ENCODE assay signal across 22 cellular contexts in the genomic region with DNA sequence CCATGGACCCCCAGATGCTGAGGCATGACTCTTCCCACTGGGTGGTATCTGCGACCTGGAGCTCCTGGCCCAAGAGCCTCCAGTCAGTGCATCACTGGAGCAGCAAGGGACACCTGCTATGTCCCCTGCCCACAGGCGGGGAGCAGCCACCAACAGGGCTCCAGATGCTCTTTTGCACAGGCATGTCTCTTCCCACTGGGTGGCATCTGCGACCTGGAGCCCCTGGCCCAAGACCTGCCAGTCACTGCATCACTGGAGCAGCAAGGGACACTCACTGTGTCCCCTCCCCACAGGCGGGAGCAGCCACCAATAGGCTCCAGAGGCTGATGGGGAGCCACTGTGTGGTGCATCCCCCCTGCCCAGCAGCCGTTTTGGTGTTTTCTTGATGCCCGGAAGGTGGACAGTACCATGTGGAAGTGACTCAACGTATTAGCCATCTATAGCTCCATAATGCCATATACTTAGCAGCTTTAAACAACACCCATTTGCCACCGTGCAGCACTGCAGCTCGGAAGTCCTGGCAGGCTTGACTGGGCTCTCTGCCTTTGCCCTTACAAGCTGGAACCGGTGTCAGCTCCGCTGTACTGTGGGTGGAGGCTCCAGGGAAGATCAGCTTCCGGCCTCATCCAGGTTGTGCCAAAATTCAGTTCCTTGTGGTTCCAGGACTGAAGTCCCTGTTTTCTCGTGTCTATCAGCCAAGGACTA.
DNase-seq lines count a peak whose midpoint lies in the region; ATAC-seq, FAIRE-seq and TF ChIP-seq lines count a peak whose summit lies in the region.
"Had no signal": no experiment of that assay in that cellular context is flagged by ENCODE, and none has a peak within 500 bp of the region (broad histone marks: within the 10 kb centered on the region; RNA-seq: fewer than 3 reads in every experiment).

No MANE protein-coding gene starts in this region.

- H3K23me2 ChIP-seq in H1 (ENCODE audit: low read depth, low read length): no peaks in the 10 kb centered on the region

- H3K9me3 ChIP-seq in HepG2 (ENCODE audit: low read length): no peaks in the 10 kb centered on the region
- H3K9me3 ChIP-seq in right lobe of liver: no peaks in the 10 kb centered on the region
- H3K9me3 ChIP-seq in H1 (ENCODE audit: insufficient read depth in 2 of 2, low read depth in 1 of 2, low read length in 1 of 2): no peaks in the 10 kb centered on the region
- H3K9me3 ChIP-seq: BE2C, MG63 had no signal

- CTCF ChIA-PET in HepG2 (lab: Yijun Ruan, JAX; ENCODE audit: low intra/inter-chr PET ratio, low total read pairs) (no interaction called here), H1 (lab: Charles Lee; ENCODE audit: partially characterized antibody) (no interaction called here)

- intact Hi-C loops in HepG2 (cut with micrococcal nuclease; ENCODE audit: unreplicated experiment) (no loop called here), right lobe of liver (cut with DNase I) (no loop called here), posterior vena cava (cut with DNase I) (no loop called here)

- POLR2A ChIA-PET in HepG2 (lab: Yijun Ruan, JAX) (no interaction called here), H1 (lab: Charles Lee; ENCODE audit: partially characterized antibody) (no interaction called here)

- TF ChIP-seq POLR2A in HepG2 (IDR thresholded peaks at IDR 0.05; ENCODE audit: insufficient read depth in 1 of 2, low read depth in 2 of 2, low read length in 2 of 2) (no peak), right lobe of liver (IDR thresholded peaks at IDR 0.05) (no peak), H1 (IDR thresholded peaks at IDR 0.05; ENCODE audit: control extremely low read depth in 1 of 2, low read depth in 2 of 2, low read length in 2 of 2) (no peak)

- ATAC-seq in HepG2 (no peak; the same call in 2 of the 3 replicates), right lobe of liver (no peak), HG03521 (IDR thresholded peaks at IDR 0.05; ENCODE audit: unreplicated experiment) (no peak)
- ATAC-seq: GM12878 had no signal

- no peak overlapping the region for H3K4ac ChIP-seq in H1 (replicated peaks; ENCODE audit: insufficient read length, low read depth, low read length)

- H3K27ac ChIP-seq in HepG2 (ENCODE audit: extremely low read length, insufficient read depth, low read length) (no peak overlapping the region), right lobe of liver (no peak overlapping the region), H1 (ENCODE audit: low read depth, low read length) (no peak overlapping the region)
- H3K27ac ChIP-seq: GM23248, SK-N-MC had no signal

- no peaks in the 10 kb centered on the region for H3K79me1 ChIP-seq in H1 (ENCODE audit: low read depth, low read length)

- H3K36me3 ChIP-seq in HepG2 (replicated peaks in 1 of 2; ENCODE audit: control insufficient read depth in 1 of 2, insufficient read depth in 2 of 2, low read length in 2 of 2): no peaks in the 10 kb centered on the region
- H3K36me3 ChIP-seq in right lobe of liver: no peaks in the 10 kb centered on the region
- no peaks in the 10 kb centered on the region for H3K36me3 ChIP-seq in H1 (ENCODE audit: control insufficient read depth in 2 of 4, insufficient read depth in 4 of 4, low read length in 3 of 4)
- H3K36me3 ChIP-seq: BE2C, MG63 had no signal

- no peak overlapping the region for H2BK5ac ChIP-seq in H1 (ENCODE audit: low read depth, low read length)

- H2BK120ac ChIP-seq in H1 (replicated peaks; ENCODE audit: low read depth, low read length): no peak overlapping the region

- H4K91ac ChIP-seq in H1 (replicated peaks; ENCODE audit: insufficient read length, low read length): no peak overlapping the region

- FAIRE-seq in HepG2 (lab: Jason Lieb, UNC) (no peak), H1 (lab: Jason Lieb, UNC) (no peak)
- FAIRE-seq: GM12878 had no signal

- DNase-seq in HepG2 (ENCODE audit: low spot score) (no peak), right lobe of liver (no peak), H1 (ENCODE audit: low read depth in 1 of 2, low spot score in 2 of 2) (no peak), posterior vena cava (ENCODE audit: low spot score) (peak; percentile 51), ecto neural progenitor cell (ENCODE audit: low spot score) (no peak), SK-N-DZ (ENCODE audit: low spot score) (no peak)
- DNase-seq: BE2C, COR-L47, DMS 273 treated with DMSO at 0.1 percent for 48 hours, DND-41, GM23248, HCEC 1CT, Kasumi-1, MG63, NCI-H1417, NCI-H187, NCI-H446 treated with DMSO at 0.1 percent for 48 hours, NCI-H526 treated with DMSO at 0.1 percent for 48 hours, SHP77 had no signal

- in situ Hi-C loops in HepG2 (cut with HindIII; ENCODE audit: extremely low pct_ligation_motif_present, low pct_unique_long_range_greater_than_20kb): no loop called here

- H4K20me1 ChIP-seq in HepG2 (ENCODE audit: insufficient read depth, low read length) (no peaks in the 10 kb centered on the region), H1 (replicated peaks in 1 of 2; ENCODE audit: control insufficient read depth in 1 of 2, insufficient read depth in 2 of 2, low read length in 2 of 2) (no peaks in the 10 kb centered on the region)

- H2AFZ ChIP-seq in HepG2 (ENCODE audit: low read length) (no peak overlapping the region), H1 (ENCODE audit: low read length) (no peak overlapping the region)
- H2AFZ ChIP-seq: GM23248 had no signal

- H2BK15ac ChIP-seq in H1 (ENCODE audit: low read length): no peak overlapping the region

- TF ChIP-seq CTCF in HepG2 (CRISPR knock-in tag; IDR thresholded peaks at IDR 0.05) (no peak), right lobe of liver (IDR thresholded peaks at IDR 0.05) (no peak), H1 (IDR thresholded peaks at IDR 0.05; ENCODE audit: control extremely low read depth in 1 of 3, insufficient read depth in 1 of 3, low read depth in 1 of 3, low read length in 3 of 3) (no peak)

- TF ChIP-seq EP300 in HepG2 (IDR thresholded peaks at IDR 0.05; ENCODE audit: low read depth in 2 of 2, low read length in 2 of 2) (no peak), HepG2 (CRISPR knock-in tag; IDR thresholded peaks at IDR 0.05; ENCODE audit: borderline replicate concordance) (no peak), H1 (IDR thresholded peaks at IDR 0.05; ENCODE audit: borderline replicate concordance in 1 of 2, low read depth in 2 of 2, low read length in 2 of 2) (no peak)

- no peak overlapping the region for H3K56ac ChIP-seq in H1 (replicated peaks; ENCODE audit: insufficient read length, low read depth, low read length)

- H2BK12ac ChIP-seq in H1 (ENCODE audit: low read depth, low read length): no peak overlapping the region

- H3K4me3 ChIP-seq in HepG2 (replicated peaks in 1 of 3; ENCODE audit: insufficient read depth in 1 of 3, low read depth in 2 of 3, low read length in 3 of 3) (no peak overlapping the region), right lobe of liver (no peak overlapping the region), H1 (ENCODE audit: extremely low read depth in 1 of 4, insufficient read depth in 2 of 4, low read depth in 3 of 4, low read length in 4 of 4) (no peak overlapping the region)
- H3K4me3 ChIP-seq: GM12878, GM23248, MG63, SK-N-MC had no signal

- no peak overlapping the region for H3K23ac ChIP-seq in H1 (ENCODE audit: insufficient read length)

- H2AK5ac ChIP-seq in H1 (ENCODE audit: low read depth, low read length): no peak overlapping the region

- no peak overlapping the region for H2BK20ac ChIP-seq in H1 (ENCODE audit: low read length)

- H3K27me3 ChIP-seq in HepG2 (ENCODE audit: control insufficient read depth in 1 of 2, insufficient read depth in 2 of 2, low read length in 2 of 2) (peaks cover 3 to 44% of the 10 kb centered on the region in 2 experiments; a peak in 4 of 5 replicates), right lobe of liver (no peaks in the 10 kb centered on the region), H1 (replicated peaks in 1 of 4; ENCODE audit: control insufficient read depth in 3 of 4, extremely low read depth in 1 of 4, insufficient read depth in 3 of 4, low read length in 3 of 4) (no peaks in the 10 kb centered on the region)
- H3K27me3 ChIP-seq: MG63 had no signal

- H3K4me2 ChIP-seq in HepG2 (ENCODE audit: low read depth, low read length) (no peak overlapping the region), H1 (ENCODE audit: insufficient read depth in 1 of 2, low read depth in 2 of 2, low read length in 2 of 2) (no peak overlapping the region)

- H3K4me1 ChIP-seq in HepG2 (ENCODE audit: insufficient read depth, low read length) (no peaks in the 10 kb centered on the region), right lobe of liver (no peaks in the 10 kb centered on the region), H1 (replicated peaks in 1 of 4; ENCODE audit: control insufficient read depth in 3 of 4, insufficient read depth in 4 of 4, low read length in 3 of 4) (no peaks in the 10 kb centered on the region)
- H3K4me1 ChIP-seq: BE2C had no signal

- H3K18ac ChIP-seq in H1 (ENCODE audit: extremely low read depth, low read length): no peak overlapping the region

- H4K5ac ChIP-seq in H1 (ENCODE audit: insufficient read length, low read depth, low read length): no peak overlapping the region

- H3K14ac ChIP-seq in H1 (ENCODE audit: insufficient read length): no peak overlapping the region

- peak overlapping the region; percentile 71 for H4K8ac ChIP-seq in H1 (ENCODE audit: extremely low read depth, insufficient read depth, low read length)

- TF ChIP-seq RAD21 in HepG2 (CRISPR knock-in tag; IDR thresholded peaks at IDR 0.05) (no peak), H1 (IDR thresholded peaks at IDR 0.05 in 1 of 2, conservative IDR thresholded peaks at IDR 0.05 in 1 of 2; ENCODE audit: low read depth in 2 of 2, low read length in 2 of 2) (no peak)

- BruUV-seq in HepG2 (replicated peaks; lab: Mats Ljungman, UMichigan): no TSS peak

- H3K79me2 ChIP-seq in HepG2 (ENCODE audit: insufficient read depth, low read length) (no peaks in the 10 kb centered on the region), H1 (ENCODE audit: control insufficient read depth in 1 of 2, insufficient read depth in 2 of 2, low read length in 2 of 2) (no peaks in the 10 kb centered on the region)

- WGBS in HepG2 (ENCODE audit: low lambda C conversion rate): 16% methylated on average over 10 of the region's 13 CpGs
- WGBS in right lobe of liver (ENCODE audit: insufficient coverage, low coverage, low lambda C conversion rate, missing lambda C conversion rate): 68% methylated on average over 8 of the region's 13 CpGs
- WGBS in H1 (ENCODE audit: extremely low coverage in 1 of 2, insufficient coverage in 1 of 2, insufficient read length in 1 of 2, insufficient replicate concordance in 2 of 2, low coverage in 1 of 2, low lambda C conversion rate in 2 of 2, missing lambda C conversion rate in 1 of 2), 2 experiments: 90% methylated on average over 13 of the region's 13 CpGs; no CpG with 5 or more reads in 1 of the 2 experiments

- no peak overlapping the region for H3K9ac ChIP-seq in HepG2 (ENCODE audit: insufficient read depth, low read depth, low read length)
- no peak overlapping the region for H3K9ac ChIP-seq in H1 (replicated peaks in 1 of 4; ENCODE audit: extremely low read depth in 1 of 4, low read depth in 3 of 4, low read length in 3 of 4)
- H3K9ac ChIP-seq: GM23248 had no signal

TF ChIP-seq in HepG2, 621 proteins besides CTCF, POLR2A, EP300 and RAD21 (continues in another document):
- TF ChIP-seq ZNF20 (CRISPR knock-in tag; IDR thresholded peaks at IDR 0.05) (no peak), ZKSCAN5 (CRISPR knock-in tag; IDR thresholded peaks at IDR 0.05) (no peak)
